16 cellular contexts compared by ENCODE assay signal in genomic region chr7:153401795-153402720, GRCh38.
DNase-seq lines count a peak whose midpoint lies in the region; ATAC-seq, FAIRE-seq and TF ChIP-seq lines count a peak whose summit lies in the region.
"Had no signal": no experiment of that assay in that cellular context is flagged by ENCODE, and none has a peak within 500 bp of the region (broad histone marks: within the 10 kb centered on the region; RNA-seq: fewer than 3 reads in every experiment).

No MANE protein-coding gene starts in this region.

- no peak overlapping the region for H3K4me2 ChIP-seq in K562 (ENCODE audit: insufficient read depth, low read length)
- no peak overlapping the region for H3K4me2 ChIP-seq in neuronal stem cell (ENCODE audit: insufficient read depth, low read length, poor library complexity, severe bottlenecking)
- H3K4me2 ChIP-seq: A549 had no signal

- no peaks in the 10 kb centered on the region for H3K4me1 ChIP-seq in HEK293 (ENCODE audit: control insufficient read depth, insufficient read depth, low read length)
- peaks cover 0 to 3% of the 10 kb centered on the region in 2 experiments; a peak in 1 of 5 replicates for H3K4me1 ChIP-seq in K562 (replicated peaks in 1 of 2; ENCODE audit: control insufficient read depth in 2 of 2, insufficient read depth in 2 of 2, low read length in 2 of 2)
- H3K4me1 ChIP-seq in neuronal stem cell (ENCODE audit: control insufficient read depth in 2 of 2, insufficient read depth in 1 of 2, low read depth in 1 of 2, low read length in 2 of 2): peaks cover 0 to 14% of the 10 kb centered on the region in 2 donors
- H3K4me1 ChIP-seq in Caco-2: no peaks in the 10 kb centered on the region
- H3K4me1 ChIP-seq: A549 had no signal

- H3K14ac ChIP-seq in neuronal stem cell (ENCODE audit: low read length): no peak overlapping the region

- intact Hi-C loops in K562 (cut with micrococcal nuclease): no loop called here
- intact Hi-C loops in Caco-2 (cut with micrococcal nuclease; ENCODE audit: unreplicated experiment): no loop called here

- H3K36me3 ChIP-seq in HEK293 (ENCODE audit: control insufficient read depth in 2 of 2, insufficient read depth in 1 of 2, low read length in 2 of 2) (no peaks in the 10 kb centered on the region), K562 (ENCODE audit: control insufficient read depth, insufficient read depth, low read length) (peaks cover 80% of the 10 kb centered on the region), neuronal stem cell (replicated peaks in 1 of 2; ENCODE audit: control insufficient read depth in 2 of 2, insufficient read depth in 2 of 2, low read length in 2 of 2) (no peaks in the 10 kb centered on the region), Caco-2 (ENCODE audit: control insufficient read depth, insufficient read depth, low read length) (no peaks in the 10 kb centered on the region)

- H3K4ac ChIP-seq in neuronal stem cell (ENCODE audit: low read length): no peak overlapping the region

- H2AFZ ChIP-seq in K562 (ENCODE audit: low read depth, low read length): no peak overlapping the region
- no peak overlapping the region for H2AFZ ChIP-seq in neuronal stem cell (ENCODE audit: low read length)

- H4K91ac ChIP-seq in neuronal stem cell (ENCODE audit: low read depth, low read length, poor library complexity): no peak overlapping the region

- no peak overlapping the region for H2BK5ac ChIP-seq in neuronal stem cell (ENCODE audit: low read length)

- H2BK12ac ChIP-seq in neuronal stem cell (ENCODE audit: low read length): peak overlapping the region; percentile 79

- H3K27ac Mint-ChIP-seq in Caco-2 (ENCODE audit: unreplicated experiment): no peak overlapping the region
- H3K27ac Mint-ChIP-seq: CD14-positive monocyte; CD8-positive, alpha-beta T cell; H9 had no signal

- no peak overlapping the region for H4K8ac ChIP-seq in neuronal stem cell (ENCODE audit: low read depth, low read length)

- H3K79me1 ChIP-seq in neuronal stem cell (ENCODE audit: low read depth, low read length): no peaks in the 10 kb centered on the region

- H3K9me3 Mint-ChIP-seq in Caco-2 (ENCODE audit: unreplicated experiment): peaks cover 55% of the 10 kb centered on the region

- H3K4me3 ChIP-seq in HEK293 (ENCODE audit: low read depth, low read length) (no peak overlapping the region), K562 (no peak overlapping the region), neuronal stem cell (ENCODE audit: low read length in 2 of 2) (no peak overlapping the region), Caco-2 (ENCODE audit: low read depth, low read length) (no peak overlapping the region)
- H3K4me3 ChIP-seq: A549 had no signal

- H3K4me3 Mint-ChIP-seq in Caco-2 (ENCODE audit: unreplicated experiment): no peak overlapping the region
- H3K4me3 Mint-ChIP-seq: CD14-positive monocyte; CD8-positive, alpha-beta T cell; H9 had no signal

- TF ChIP-seq CTCF in HEK293 (tag by site-specific recombination; IDR thresholded peaks at IDR 0.05) (no peak), K562 (IDR thresholded peaks at IDR 0.05 in 2 of 3, conservative IDR thresholded peaks at IDR 0.05 in 1 of 3; ENCODE audit: insufficient read depth in 2 of 3, low read depth in 1 of 3, low read length in 3 of 3) (no peak), Caco-2 (IDR thresholded peaks at IDR 0.05; ENCODE audit: insufficient read depth in 1 of 2, low read depth in 1 of 2, low read length in 1 of 2, severe bottlenecking in 1 of 2, unreplicated experiment in 1 of 2) (no peak), GM13976 (IDR thresholded peaks at IDR 0.05; ENCODE audit: borderline replicate concordance, control extremely low read depth, extremely low read depth, insufficient read depth, missing control alignments) (no peak)

- no peaks in the 10 kb centered on the region for H3K27me3 ChIP-seq in K562 (ENCODE audit: control insufficient read depth in 2 of 2, insufficient read depth in 2 of 2, low read length in 2 of 2)
- H3K27me3 ChIP-seq in neuronal stem cell (ENCODE audit: control insufficient read depth in 3 of 3, insufficient read depth in 3 of 3, low read depth in 1 of 3, low read length in 3 of 3): no peaks in the 10 kb centered on the region
- no peaks in the 10 kb centered on the region for H3K27me3 ChIP-seq in Caco-2 (replicated peaks; ENCODE audit: control insufficient read depth, insufficient read depth, low read length)

- BruUV-seq in K562 (replicated peaks; lab: Mats Ljungman, UMichigan) (TSS peak; percentile 1), Caco-2 (replicated peaks; lab: Mats Ljungman, UMichigan) (no TSS peak)

- no peaks in the 10 kb centered on the region for H3K9me1 ChIP-seq in K562 (ENCODE audit: control insufficient read depth, insufficient read depth, low read length)

- POLR2A ChIA-PET in HEK293 (lab: Yijun Ruan, JAX) (no interaction called here), K562 (lab: Yijun Ruan, JAX) (interaction anchor here (0.8 to 1.1 kb wide), 4 partner anchors 9 to 73 kb away, joined by 3 to 5 read pairs (median 4); no protein-coding TSS in a partner anchor), Caco-2 (lab: Charles Lee) (no interaction called here)

- no peak overlapping the region for H3K18ac ChIP-seq in neuronal stem cell (ENCODE audit: low read length)

- TF ChIP-seq EP300 in K562 (IDR thresholded peaks at IDR 0.05; ENCODE audit: low read length): no peak

- no peak for FAIRE-seq in K562 (lab: Jason Lieb, UNC)
- FAIRE-seq: A549, GM12891, GM19239 had no signal

- no peak overlapping the region for H2BK120ac ChIP-seq in neuronal stem cell (ENCODE audit: low read depth, low read length)

- H3K79me2 ChIP-seq in K562 (ENCODE audit: control insufficient read depth, insufficient read depth, low read length): no peaks in the 10 kb centered on the region

- H2BK15ac ChIP-seq in neuronal stem cell (ENCODE audit: low read length): no peak overlapping the region

- ATAC-seq in K562: no peak
- ATAC-seq: A549; CD8-positive, alpha-beta T cell had no signal

- no peaks in the 10 kb centered on the region for H4K20me1 ChIP-seq in K562 (replicated peaks; ENCODE audit: control insufficient read depth, insufficient read depth, low read length)

- no peaks in the 10 kb centered on the region for H3K36me3 Mint-ChIP-seq in Caco-2 (ENCODE audit: insufficient read depth, unreplicated experiment)
- H3K36me3 Mint-ChIP-seq: CD14-positive monocyte; CD8-positive, alpha-beta T cell had no signal

- CTCF ChIA-PET in HEK293 (lab: Yijun Ruan, JAX) (no interaction called here), K562 (lab: Yijun Ruan, JAX; ENCODE audit: low intra/inter-chr PET ratio) (no interaction called here), Caco-2 (lab: Charles Lee) (no interaction called here)

- no peak overlapping the region for H3K9ac ChIP-seq in K562 (ENCODE audit: insufficient read depth in 1 of 2, low read depth in 2 of 2, low read length in 2 of 2)
- H3K9ac ChIP-seq in neuronal stem cell (ENCODE audit: low read depth, low read length, poor library complexity): no peak overlapping the region

- H3K4me1 Mint-ChIP-seq in Caco-2 (ENCODE audit: low read depth, unreplicated experiment): no peaks in the 10 kb centered on the region
- H3K4me1 Mint-ChIP-seq: CD14-positive monocyte, H9 had no signal

- H3K23ac ChIP-seq in neuronal stem cell (ENCODE audit: low read depth, low read length, poor library complexity): no peak overlapping the region

- DNase-seq in Ammon's horn (ENCODE audit: low spot score): peak; percentile 8
- DNase-seq in K562 (ENCODE audit: extremely low read depth in 1 of 4, low spot score in 3 of 4): no peak
- DNase-seq in neuronal stem cell (ENCODE audit: low spot score): no peak
- DNase-seq in Caco-2: no peak
- DNase-seq in GM13976 (ENCODE audit: low spot score): no peak
- no peak for DNase-seq in RPMI8226
- DNase-seq: CD8-positive, alpha-beta T cell; COR-L47; GOT3; H9; IMR-90 had no signal

- H3K27me3 Mint-ChIP-seq in Caco-2 (ENCODE audit: insufficient read depth, unreplicated experiment): peaks cover 3% of the 10 kb centered on the region

- in situ Hi-C loops in K562 (cut with MboI): no loop called here
- in situ Hi-C loops in GM13976 (cut with MboI; ENCODE audit: low sequenced_read_pairs, unreplicated experiment): no loop called here

- H2AK5ac ChIP-seq in neuronal stem cell (ENCODE audit: low read depth, low read length): no peak overlapping the region

- TF ChIP-seq POLR2A in K562 (conservative IDR thresholded peaks at IDR 0.05): peak; percentile 10; the same call in 1 of the 2 replicates

- TF ChIP-seq RAD21 in K562 (CRISPR knock-in tag; conservative IDR thresholded peaks at IDR 0.05 in 1 of 2, IDR thresholded peaks at IDR 0.05 in 1 of 2): no peak

- no peaks in the 10 kb centered on the region for H3K9me3 ChIP-seq in HEK293 (ENCODE audit: control insufficient read depth, insufficient read depth, low read depth, low read length)
- H3K9me3 ChIP-seq in K562 (replicated peaks; ENCODE audit: control insufficient read depth, insufficient read depth, low read depth, low read length): no peaks in the 10 kb centered on the region
- no peaks in the 10 kb centered on the region for H3K9me3 ChIP-seq in neuronal stem cell (replicated peaks in 1 of 2; ENCODE audit: control insufficient read depth in 2 of 2, insufficient read depth in 1 of 2, low read depth in 1 of 2, low read length in 2 of 2)
- no peaks in the 10 kb centered on the region for H3K9me3 ChIP-seq in Caco-2
- H3K9me3 ChIP-seq: A549 had no signal

- WGBS in K562 (ENCODE audit: insufficient coverage, low coverage, missing lambda C conversion rate): 81% methylated on average over 9 of the region's 9 CpGs
- WGBS in neuronal stem cell (ENCODE audit: extremely low coverage in 2 of 2, insufficient read length in 2 of 2, insufficient replicate concordance in 1 of 2), 2 donors: 100% methylated on average over 1 of the region's 9 CpGs; no CpG with 5 or more reads in 1 of the 2 donors

- no peak overlapping the region for H3K27ac ChIP-seq in HEK293 (ENCODE audit: extremely low read depth, low read depth, low read length)
- no peak overlapping the region for H3K27ac ChIP-seq in K562 (ENCODE audit: extremely low read depth, low read depth, low read length)
- no peak overlapping the region for H3K27ac ChIP-seq in neuronal stem cell (replicated peaks; ENCODE audit: low read length)
- H3K27ac ChIP-seq: A549 had no signal

TF ChIP-seq in HEK293, 187 proteins besides CTCF, POLR2A, EP300 and RAD21 (continues in another document):
- TF ChIP-seq ZFHX2 (tag by site-specific recombination; conservative IDR thresholded peaks at IDR 0.05) (0 out of 2 replicates have a peak, but pooled peaks have one; percentile 24), PRDM1 (tag by site-specific recombination; IDR thresholded peaks at IDR 0.05) (no peak), ZNF248 (tag by site-specific recombination; IDR thresholded peaks at IDR 0.05) (no peak), ZNF157 (tag by site-specific recombination; IDR thresholded peaks at IDR 0.05) (no peak), IKZF3 (tag by site-specific recombination; IDR thresholded peaks at IDR 0.05) (no peak)

TF ChIP-seq in K562, 482 proteins besides CTCF, POLR2A, EP300 and RAD21 (continues in another document):
- no peak for TF ChIP-seq XRCC4 (IDR thresholded peaks at IDR 0.05; ENCODE audit: extremely low read depth, insufficient read depth, insufficient read length)
